In genomic region chr18:44679912-44680270, GRCh38 we compare ENCODE assay signal across 9 cellular contexts. TPM values are rescaled to one million over a fixed set of nuclear protein-coding genes. Genes with fewer than 3 reads are reported as not detected.
DNase-seq lines count a peak whose midpoint lies in the region; ATAC-seq, FAIRE-seq and TF ChIP-seq lines count a peak whose summit lies in the region.
"Had no signal": no experiment of that assay in that cellular context is flagged by ENCODE, and none has a peak within 500 bp of the region (broad histone marks: within the 10 kb centered on the region; RNA-seq: fewer than 3 reads in every experiment).

No MANE protein-coding gene starts in this region.

- TF ChIP-seq CTCF in fibroblast of the aortic adventitia (IDR thresholded peaks at IDR 0.05; ENCODE audit: insufficient read depth, low read length) (no peak), neural cell (IDR thresholded peaks at IDR 0.05; ENCODE audit: poor library complexity, severe bottlenecking) (no peak)

- H3K9ac ChIP-seq in neural cell (ENCODE audit: low read length), result peak overlapping the region; percentile 95

- no peaks in the 10 kb centered on the region for H3K36me3 ChIP-seq in neural cell (ENCODE audit: insufficient read depth, low read length)

- TF ChIP-seq RAD21 in neural cell (conservative IDR thresholded peaks at IDR 0.05), result no peak

- H2AFZ ChIP-seq in neural cell (ENCODE audit: low read depth, low read length), result no peak overlapping the region

- no peaks in the 10 kb centered on the region for H3K9me3 ChIP-seq in neural cell (ENCODE audit: low read length)

- FAIRE-seq in urothelium cell line (lab: Jason Lieb, UNC), result no peak

- ATAC-seq in GM19035 (IDR thresholded peaks at IDR 0.05; ENCODE audit: unreplicated experiment), result peak; percentile 22
- no peak for ATAC-seq in GM18858 (IDR thresholded peaks at IDR 0.05; ENCODE audit: unreplicated experiment)
- ATAC-seq: HCT116 had no signal

- peaks cover 43% of the 10 kb centered on the region for H3K79me2 ChIP-seq in neural cell (replicated peaks; ENCODE audit: insufficient read depth, low read length)

- H3K4me2 ChIP-seq in neural cell (ENCODE audit: low read length), result no peak overlapping the region

- peaks cover 4% of the 10 kb centered on the region for H3F3A ChIP-seq in neural cell (ENCODE audit: insufficient read depth, low read length, poor library complexity, severe bottlenecking)

- DNase-seq in AG20443 (ENCODE audit: low spot score) (peak; percentile 67), NCI-H2107 treated with DMSO at 0.1 percent for 48 hours (lab: John Stamatoyannopoulos, UW; ENCODE audit: unreplicated experiment) (peak; percentile 43), fibroblast of the aortic adventitia (ENCODE audit: low read depth) (peak; percentile 64), urothelium cell line (ENCODE audit: low spot score) (peak; percentile 23)
- DNase-seq in activated CD8-positive, alpha-beta memory T cell treated with anti-CD3 and anti-CD28 coated beads for 24 hours, result peak; percentile 74

- no peaks in the 10 kb centered on the region for H3K27me3 ChIP-seq in neural cell (ENCODE audit: insufficient read depth, low read depth, low read length)

- no peaks in the 10 kb centered on the region for H4K20me1 ChIP-seq in neural cell (ENCODE audit: insufficient read depth)

- TF ChIP-seq EP300 in neural cell (conservative IDR thresholded peaks at IDR 0.05; ENCODE audit: poor library complexity, severe bottlenecking), result no peak

- peak overlapping the region; percentile 76 for H3K4me3 ChIP-seq in fibroblast of the aortic adventitia (ENCODE audit: low read depth, low read length)
- H3K4me3 ChIP-seq in neural cell (ENCODE audit: low read length), result peak overlapping the region; percentile 93

- H3K27ac ChIP-seq in neural cell (ENCODE audit: low read length), result peak overlapping the region; percentile 95

- H3K9me2 ChIP-seq in neural cell (ENCODE audit: insufficient read depth, low read length), result no peaks in the 10 kb centered on the region

TF ChIP-seq in neural cell, 6 proteins besides CTCF, POLR2A, EP300 and RAD21:
- TF ChIP-seq TAF1 (IDR thresholded peaks at IDR 0.05; ENCODE audit: low read depth) (no peak), POLR2AphosphoS5 (IDR thresholded peaks at IDR 0.05) (no peak), MXI1 (conservative IDR thresholded peaks at IDR 0.05; ENCODE audit: poor library complexity, severe bottlenecking) (no peak), REST (IDR thresholded peaks at IDR 0.05; ENCODE audit: borderline replicate concordance) (no peak), SMC3 (conservative IDR thresholded peaks at IDR 0.05; ENCODE audit: poor library complexity) (no peak), EZH2 (IDR thresholded peaks at IDR 0.05; ENCODE audit: borderline replicate concordance, insufficient read depth, low read length, poor library complexity, severe bottlenecking) (no peak)
TF ChIP-seq in neural cell: peak in this region for 0.

RNA-seq across cellular contexts. Expression of gene SETBP1, which starts 0.8 kb away (rescaled TPM):
- 10.5 and 15.0 TPM in 2 replicates for total RNA-seq in fibroblast of the aortic adventitia (ENCODE audit: low replicate concordance)
- polyA plus RNA-seq in neural cell, result 13.7 and 19.5 TPM in 2 replicates
- polyA minus RNA-seq in neural cell, result 102 and 140 TPM in 2 replicates

Comparison
In these comparisons a context has a peak if more than half of its experiments do, and no peak if none do; other contexts are left out.
1. DNase-seq: peak in every context shown above with its lines; median percentile 74 in activated CD8-positive, alpha-beta memory T cell treated with anti-CD3 and anti-CD28 coated beads for 24 hours; 67 in AG20443; 64 in fibroblast of the aortic adventitia; 43 in NCI-H2107 treated with DMSO at 0.1 percent for 48 hours; 23 in urothelium cell line.